ENCODE assay signal across 30 cellular contexts in genomic region chr11:114213622-114214021, GRCh38.
"Had no signal": no experiment of that assay in that cellular context is flagged by ENCODE, and none has a peak within 500 bp of the region (broad histone marks: within the 10 kb centered on the region; RNA-seq: fewer than 3 reads in every experiment).

No MANE protein-coding gene starts in this region.

- H3K36me3 ChIP-seq: brain microvascular endothelial cell, MG63, WERI-Rb-1 had no signal

- DNase-seq: activated CD4-positive, alpha-beta T cell treated with anti-CD3 and anti-CD28 coated beads for 1 hour; activated CD4-positive, alpha-beta T cell treated with anti-CD3 and anti-CD28 coated beads for 48 hours; activated CD4-positive, alpha-beta T cell treated with anti-CD3 and anti-CD28 coated beads, Interleukin-2, amount 50 U/mL, for 4 hours; activated CD4-positive, CD25-positive, alpha-beta regulatory T cell; activated CD8-positive, alpha-beta T cell treated with anti-CD3 and anti-CD28 coated beads for 36 hours; activated effector memory CD4-positive, alpha-beta T cell treated with anti-CD3 and anti-CD28 coated beads, Interleukin-2, amount 50 U/mL, for 16 hours; activated naive CD4-positive, alpha-beta T cell; activated naive CD4-positive, alpha-beta T cell treated with anti-CD3 and anti-CD28 coated beads, Interleukin-2, amount 50 U/mL, for 16 hours; activated naive CD8-positive, alpha-beta T cell treated with anti-CD3 and anti-CD28 coated beads for 36 hours; activated T-cell treated with anti-CD3 and anti-CD28 coated beads, Interleukin-2, amount 50 U/mL, for 1 hour; activated T-cell treated with anti-CD3 and anti-CD28 coated beads, Interleukin-2, amount 50 U/mL, for 72 hours; amniotic stem cell; aorta; brain microvascular endothelial cell; Kasumi-1; KG1; MG63; NCI-H1048; NCI-H1105 treated with DMSO at 0.1 percent for 48 hours; NCI-H1436; NCI-H1694; NCI-H2029; NCI-H345; NCI-H524 treated with DMSO at 0.1 percent for 48 hours; Right ventricle myocardium superior; SW 1271; T-helper 1 cell; T1000; WERI-Rb-1 had no signal

- H3K27me3 ChIP-seq: MG63 had no signal

- H3K4me3 Mint-ChIP-seq: activated CD8-positive, alpha-beta T cell treated with anti-CD3 and anti-CD28 coated beads for 36 hours; activated naive CD8-positive, alpha-beta T cell treated with anti-CD3 and anti-CD28 coated beads for 36 hours; activated T-cell treated with anti-CD3 and anti-CD28 coated beads, Interleukin-2, amount 50 U/mL, for 72 hours; activated T-helper 17 cell treated with anti-CD3 and anti-CD28 coated beads, Interleukin-2, amount 50 U/mL, for 72 hours had no signal

- H3K27me3 Mint-ChIP-seq: activated CD8-positive, alpha-beta T cell treated with anti-CD3 and anti-CD28 coated beads for 36 hours; activated naive CD8-positive, alpha-beta T cell treated with anti-CD3 and anti-CD28 coated beads for 36 hours; activated T-helper 17 cell treated with anti-CD3 and anti-CD28 coated beads, Interleukin-2, amount 50 U/mL, for 72 hours had no signal

- H3K27ac Mint-ChIP-seq: activated CD8-positive, alpha-beta T cell treated with anti-CD3 and anti-CD28 coated beads for 36 hours; activated naive CD8-positive, alpha-beta T cell treated with anti-CD3 and anti-CD28 coated beads for 36 hours; activated T-cell treated with anti-CD3 and anti-CD28 coated beads, Interleukin-2, amount 50 U/mL, for 72 hours; activated T-helper 17 cell treated with anti-CD3 and anti-CD28 coated beads, Interleukin-2, amount 50 U/mL, for 72 hours had no signal

- H3K9me3 ChIP-seq: MG63 had no signal

- H3K36me3 Mint-ChIP-seq: activated naive CD8-positive, alpha-beta T cell treated with anti-CD3 and anti-CD28 coated beads for 36 hours had no signal

- H3K4me3 ChIP-seq: MG63 had no signal

- ATAC-seq: activated CD8-positive, alpha-beta T cell treated with anti-CD3 and anti-CD28 coated beads for 36 hours; activated T-cell treated with anti-CD3 and anti-CD28 coated beads, Interleukin-2, amount 50 U/mL, for 72 hours; activated T-helper 17 cell treated with anti-CD3 and anti-CD28 coated beads, Interleukin-2, amount 50 U/mL, for 72 hours had no signal

- H3K9me3 Mint-ChIP-seq: activated CD8-positive, alpha-beta T cell treated with anti-CD3 and anti-CD28 coated beads for 36 hours; activated naive CD8-positive, alpha-beta T cell treated with anti-CD3 and anti-CD28 coated beads for 36 hours; activated T-cell treated with anti-CD3 and anti-CD28 coated beads, Interleukin-2, amount 50 U/mL, for 72 hours; activated T-helper 17 cell treated with anti-CD3 and anti-CD28 coated beads, Interleukin-2, amount 50 U/mL, for 72 hours had no signal

- H3K27ac ChIP-seq: brain microvascular endothelial cell, WERI-Rb-1 had no signal
